In the genomic region with DNA sequence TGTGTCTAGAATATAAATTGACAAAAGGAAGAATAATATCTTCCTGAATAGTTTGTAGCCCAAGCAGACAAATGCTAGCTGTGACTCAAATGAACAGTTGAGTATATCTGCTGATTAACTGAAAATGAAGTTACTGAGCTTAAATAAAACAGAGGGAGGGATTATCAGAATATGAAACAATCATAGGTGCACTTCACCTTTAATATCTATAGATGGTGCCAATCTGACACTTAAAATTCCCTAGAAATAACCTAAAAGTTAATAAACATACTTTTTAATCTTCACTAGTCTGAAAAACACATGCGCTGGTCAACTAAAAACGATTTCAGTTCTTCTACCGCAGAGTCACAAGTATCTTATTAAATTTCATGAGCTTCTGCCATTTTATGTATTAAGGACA, we compare ENCODE assay signal across 31 cellular contexts.
DNase-seq lines count a peak whose midpoint lies in the region; ATAC-seq and TF ChIP-seq lines count a peak whose summit lies in the region.
"Had no signal": no experiment of that assay in that cellular context is flagged by ENCODE, and none has a peak within 500 bp of the region (broad histone marks: within the 10 kb centered on the region; RNA-seq: fewer than 3 reads in every experiment).

No MANE protein-coding gene starts in this region.

- H4K20me1 ChIP-seq in DND-41 (ENCODE audit: insufficient read depth, low read length) (no peaks in the 10 kb centered on the region), HCT116 (ENCODE audit: insufficient read depth) (no peaks in the 10 kb centered on the region), OCI-LY1 (ENCODE audit: insufficient read depth, low read length) (no peaks in the 10 kb centered on the region)
- H4K20me1 ChIP-seq: BLaER1 treated with 17β-estradiol and CSF1 and Interleukin-3, amounts not matched to agents 10 nM and 100 nM had no signal

- no TSS peak for BruUV-seq in HCT116 (replicated peaks; lab: Mats Ljungman, UMichigan)

- no peaks in the 10 kb centered on the region for H3K4me1 ChIP-seq in DND-41 (ENCODE audit: insufficient read depth, low read length)
- no peaks in the 10 kb centered on the region for H3K4me1 ChIP-seq in HCT116 (ENCODE audit: control insufficient read depth in 1 of 2, insufficient read depth in 2 of 2, low read length in 2 of 2)
- no peaks in the 10 kb centered on the region for H3K4me1 ChIP-seq in OCI-LY1 (ENCODE audit: insufficient read depth, low read length, severe bottlenecking)
- no peaks in the 10 kb centered on the region for H3K4me1 ChIP-seq in foreskin keratinocyte
- H3K4me1 ChIP-seq in prostate gland (replicated peaks), result no peaks in the 10 kb centered on the region
- H3K4me1 ChIP-seq: adrenal gland, body of pancreas had no signal

- no peak overlapping the region for H3K4me3 Mint-ChIP-seq in stimulated activated effector memory CD8-positive, alpha-beta T cell treated with anti-CD3 and anti-CD28 coated beads, Interleukin-12 subunit alpha, Interleukin-12 subunit beta, amount 100 ng/mL, for 72 hours
- H3K4me3 Mint-ChIP-seq: GM23338; natural killer cell treated with Interleukin-12 subunit alpha and Interleukin-12 subunit beta and Interleukin-15 and Interleukin-18, amount 100 ng/mL, for 72 hours; T-helper 17 cell had no signal

- intact Hi-C loops in HCT116 (cut with micrococcal nuclease), result no loop called here
- intact Hi-C loops in prostate gland (cut with DNase I), result no loop called here

- no peak overlapping the region for H3K9ac ChIP-seq in DND-41 (ENCODE audit: low read depth, low read length)
- no peak overlapping the region for H3K9ac ChIP-seq in HCT116 (ENCODE audit: low read length)
- no peak overlapping the region for H3K9ac ChIP-seq in OCI-LY1 (ENCODE audit: low read length)
- H3K9ac ChIP-seq: BLaER1 treated with 17β-estradiol and CSF1 and Interleukin-3, amounts not matched to agents 10 nM and 100 nM had no signal

- H3K27ac ChIP-seq in DND-41 (ENCODE audit: low read length) (no peak overlapping the region), HCT116 (ENCODE audit: low read depth, low read length) (no peak overlapping the region), OCI-LY1 (ENCODE audit: low read depth, low read length, poor library complexity, severe bottlenecking) (no peak overlapping the region), foreskin keratinocyte (no peak overlapping the region), prostate gland (no peak overlapping the region)
- H3K27ac ChIP-seq: adrenal gland; BLaER1 treated with 17β-estradiol and CSF1 and Interleukin-3, amounts not matched to agents 10 nM and 100 nM; body of pancreas had no signal

- H2AFZ ChIP-seq in DND-41 (ENCODE audit: low read depth, low read length) (no peak overlapping the region), HCT116 (ENCODE audit: low read depth, low read length, poor library complexity, severe bottlenecking) (peak overlapping the region; percentile 14), OCI-LY1 (ENCODE audit: low read length) (no peak overlapping the region)
- H2AFZ ChIP-seq: GM23338 had no signal

- TF ChIP-seq CTCF in DND-41 (IDR thresholded peaks at IDR 0.05; ENCODE audit: borderline replicate concordance, extremely low read depth, low read length, poor library complexity, severe bottlenecking), result peak; percentile 15
- peak in 1 of 3 experiments; percentile 40; a peak in 2 of 6 replicates for TF ChIP-seq CTCF in HCT116 (IDR thresholded peaks at IDR 0.05 in 2 of 3, conservative IDR thresholded peaks at IDR 0.05 in 1 of 3; ENCODE audit: borderline replicate concordance in 1 of 3, insufficient read depth in 1 of 3, low read depth in 2 of 3, low read length in 2 of 3)
- peak; percentile 17; the same call in 1 of the 2 replicates for TF ChIP-seq CTCF in OCI-LY1 (IDR thresholded peaks at IDR 0.05; ENCODE audit: low read length)
- TF ChIP-seq CTCF in foreskin keratinocyte (conservative IDR thresholded peaks at IDR 0.05), result peak; percentile 56
- TF ChIP-seq CTCF in prostate gland (IDR thresholded peaks at IDR 0.05), result no peak

- H3F3A ChIP-seq in OCI-LY1 (ENCODE audit: insufficient read depth, low read length), result no peaks in the 10 kb centered on the region

- H3K9me2 ChIP-seq in HCT116 (ENCODE audit: insufficient read depth) (no peaks in the 10 kb centered on the region), OCI-LY1 (ENCODE audit: low read depth, low read length) (no peaks in the 10 kb centered on the region)

- ATAC-seq in DND-41 (ENCODE audit: insufficient read depth, low read depth), result no peak
- ATAC-seq in HCT116, result 0 out of 2 replicates have a peak, but pooled peaks have one; percentile 36
- ATAC-seq in foreskin keratinocyte, result peak; percentile 50
- ATAC-seq in stimulated activated effector memory CD8-positive, alpha-beta T cell treated with anti-CD3 and anti-CD28 coated beads, Interleukin-12 subunit alpha, Interleukin-12 subunit beta, amount 100 ng/mL, for 72 hours, result no peak
- ATAC-seq in HG03439 (IDR thresholded peaks at IDR 0.05; ENCODE audit: unreplicated experiment), result no peak
- ATAC-seq: activated CD4-positive, CD25-positive, alpha-beta regulatory T cell treated with anti-CD3 and anti-CD28 coated beads, Interleukin-2, amount 50 U/mL, for 24 hours; body of pancreas; GM23338; K562; mucosa of descending colon; natural killer cell treated with Interleukin-12 subunit alpha and Interleukin-12 subunit beta and Interleukin-15 and Interleukin-18, amount 100 ng/mL, for 72 hours; T-helper 17 cell had no signal

- H3K4me1 Mint-ChIP-seq in stimulated activated effector memory CD8-positive, alpha-beta T cell treated with anti-CD3 and anti-CD28 coated beads, Interleukin-12 subunit alpha, Interleukin-12 subunit beta, amount 100 ng/mL, for 72 hours, result no peaks in the 10 kb centered on the region
- H3K4me1 Mint-ChIP-seq: GM23338, T-helper 17 cell had no signal

- DNase-seq in DND-41 (no peak), HCT116 (ENCODE audit: low read depth, low spot score) (no peak), foreskin keratinocyte (no peak), anterior cingulate cortex (lab: John Stamatoyannopoulos, UW) (no peak), prostate gland (ENCODE audit: low spot score) (no peak)
- DNase-seq in stimulated activated effector memory CD8-positive, alpha-beta T cell treated with anti-CD3 and anti-CD28 coated beads, Interleukin-12 subunit alpha, Interleukin-12 subunit beta, amount 100 ng/mL, for 72 hours (ENCODE audit: low spot score in 2 of 2), result no peak
- DNase-seq: activated CD4-positive, alpha-beta T cell treated with anti-CD3 and anti-CD28 coated beads, Interleukin-2, amount 50 U/mL, for 48 hours; activated CD8-positive, alpha-beta memory T cell treated with anti-CD3 and anti-CD28 coated beads, Interleukin-2, amount 50 U/mL, for 4 hours; activated naive CD4-positive, alpha-beta T cell treated with Interleukin-2 at 50 U/mL for 16 hours; adrenal gland; body of pancreas; DMS79; GF-D8; hippocampal formation; mucosa of descending colon; NCI-H1436; NCI-H2081 treated with DMSO at 0.1 percent for 48 hours; NCI-H226; retina; RPMI8226; stimulated activated naive CD4-positive, alpha-beta T cell treated with Interleukin-2 at 50 U/mL for 16 hours; T-helper 17 cell had no signal

- no peaks in the 10 kb centered on the region for H3K9me3 Mint-ChIP-seq in stimulated activated effector memory CD8-positive, alpha-beta T cell treated with anti-CD3 and anti-CD28 coated beads, Interleukin-12 subunit alpha, Interleukin-12 subunit beta, amount 100 ng/mL, for 72 hours
- H3K9me3 Mint-ChIP-seq: GM23338; natural killer cell treated with Interleukin-12 subunit alpha and Interleukin-12 subunit beta and Interleukin-15 and Interleukin-18, amount 100 ng/mL, for 72 hours had no signal

- TF ChIP-seq RAD21 in HCT116 (IDR thresholded peaks at IDR 0.05; ENCODE audit: low read depth), result peak; percentile 32; the same call in 1 of the 2 replicates

- H3K4me3 ChIP-seq in DND-41 (ENCODE audit: low read depth in 1 of 2, low read length in 2 of 2), result no peak overlapping the region
- H3K4me3 ChIP-seq in HCT116 (replicated peaks in 1 of 2; ENCODE audit: low read depth in 1 of 2, low read length in 2 of 2), result no peak overlapping the region
- no peak overlapping the region for H3K4me3 ChIP-seq in OCI-LY1 (ENCODE audit: low read depth, low read length, poor library complexity, severe bottlenecking)
- no peak overlapping the region for H3K4me3 ChIP-seq in prostate gland
- H3K4me3 ChIP-seq: adrenal gland; BLaER1 treated with 17β-estradiol and CSF1 and Interleukin-3, amounts not matched to agents 10 nM and 100 nM; body of pancreas; GM23338; K562; lung; mucosa of descending colon; smooth muscle cell had no signal

- H3K27ac Mint-ChIP-seq in stimulated activated effector memory CD8-positive, alpha-beta T cell treated with anti-CD3 and anti-CD28 coated beads, Interleukin-12 subunit alpha, Interleukin-12 subunit beta, amount 100 ng/mL, for 72 hours, result no peak overlapping the region
- H3K27ac Mint-ChIP-seq: GM23338; natural killer cell treated with Interleukin-12 subunit alpha and Interleukin-12 subunit beta and Interleukin-15 and Interleukin-18, amount 100 ng/mL, for 72 hours; T-helper 17 cell had no signal

- H3K4me2 ChIP-seq in DND-41 (ENCODE audit: insufficient read depth, low read length) (no peak overlapping the region), HCT116 (ENCODE audit: low read length) (no peak overlapping the region), OCI-LY1 (ENCODE audit: low read length) (no peak overlapping the region)
- H3K4me2 ChIP-seq: BLaER1 treated with 17β-estradiol and CSF1 and Interleukin-3, amounts not matched to agents 10 nM and 100 nM; GM23338; smooth muscle cell had no signal

- CTCF ChIA-PET in HCT116 (lab: Charles Lee), result interaction anchor here (0.6 to 1.5 kb wide), 9 partner anchors 17 to 1693 kb away, joined by 3 to 11 read pairs (median 3); no protein-coding TSS in a partner anchor

- POLR2A ChIA-PET in HCT116 (lab: Charles Lee), result no interaction called here

- RAD21 ChIA-PET in HCT116 (lab: Charles Lee; ENCODE audit: low non-redundant PET in 1 of 2, low total read pairs in 2 of 2, uncharacterized antibody in 2 of 2, unreplicated experiment in 2 of 2), result interaction anchor here in 1 of 2 experiments (0.5 kb wide), 1 partner anchor 1154 kb away, joined by 8 read pairs; no protein-coding TSS in a partner anchor

- H3K36me3 Mint-ChIP-seq in stimulated activated effector memory CD8-positive, alpha-beta T cell treated with anti-CD3 and anti-CD28 coated beads, Interleukin-12 subunit alpha, Interleukin-12 subunit beta, amount 100 ng/mL, for 72 hours, result no peaks in the 10 kb centered on the region
- H3K36me3 Mint-ChIP-seq: natural killer cell treated with Interleukin-12 subunit alpha and Interleukin-12 subunit beta and Interleukin-15 and Interleukin-18, amount 100 ng/mL, for 72 hours had no signal

- TF ChIP-seq POLR2A in HCT116 (IDR thresholded peaks at IDR 0.05; ENCODE audit: borderline replicate concordance, extremely low read depth, insufficient read depth, insufficient read length) (no peak), prostate gland (IDR thresholded peaks at IDR 0.05) (no peak)

- peaks cover 4% of the 10 kb centered on the region for H3K27me3 ChIP-seq in DND-41 (ENCODE audit: insufficient read depth, low read length, poor library complexity)
- no peaks in the 10 kb centered on the region for H3K27me3 ChIP-seq in HCT116 (ENCODE audit: insufficient read depth, low read length)
- no peaks in the 10 kb centered on the region for H3K27me3 ChIP-seq in OCI-LY1 (ENCODE audit: insufficient read depth, low read length)
- H3K27me3 ChIP-seq in foreskin keratinocyte, result no peaks in the 10 kb centered on the region
- H3K27me3 ChIP-seq in prostate gland (replicated peaks; ENCODE audit: insufficient read depth), result no peaks in the 10 kb centered on the region
- H3K27me3 ChIP-seq: adrenal gland; BLaER1 treated with 17β-estradiol and CSF1 and Interleukin-3, amounts not matched to agents 10 nM and 100 nM; body of pancreas had no signal

- H3K9me3 ChIP-seq in DND-41 (ENCODE audit: insufficient read depth, low read length, severe bottlenecking), result no peaks in the 10 kb centered on the region
- H3K9me3 ChIP-seq in HCT116 (ENCODE audit: control insufficient read depth in 1 of 2, insufficient read depth in 1 of 2, low read depth in 1 of 2, low read length in 2 of 2), result no peaks in the 10 kb centered on the region
- H3K9me3 ChIP-seq in OCI-LY1 (ENCODE audit: low read length), result no peaks in the 10 kb centered on the region
- no peaks in the 10 kb centered on the region for H3K9me3 ChIP-seq in prostate gland
- H3K9me3 ChIP-seq: adrenal gland, body of pancreas, mucosa of descending colon had no signal

- no peaks in the 10 kb centered on the region for H3K36me3 ChIP-seq in DND-41 (ENCODE audit: insufficient read depth, low read length)
- no peaks in the 10 kb centered on the region for H3K36me3 ChIP-seq in HCT116 (ENCODE audit: control insufficient read depth in 1 of 2, insufficient read depth in 2 of 2, low read length in 2 of 2)
- H3K36me3 ChIP-seq in OCI-LY1 (ENCODE audit: insufficient read depth, low read length), result no peaks in the 10 kb centered on the region
- H3K36me3 ChIP-seq in prostate gland, result no peaks in the 10 kb centered on the region
- H3K36me3 ChIP-seq: adrenal gland; BLaER1 treated with 17β-estradiol and CSF1 and Interleukin-3, amounts not matched to agents 10 nM and 100 nM had no signal

- H3K79me2 ChIP-seq in DND-41 (ENCODE audit: insufficient read depth, low read length) (no peaks in the 10 kb centered on the region), HCT116 (ENCODE audit: insufficient read depth, low read length) (no peaks in the 10 kb centered on the region), OCI-LY1 (ENCODE audit: insufficient read depth, low read length) (no peaks in the 10 kb centered on the region)

- WGBS in prostate gland, result 97% methylated on average over 3 of the region's 3 CpGs

Comparison
In these comparisons a context has a peak if more than half of its experiments do, and no peak if none do; other contexts are left out.
1. ATAC-seq: peak in HCT116 (single experiment) and foreskin keratinocyte (single experiment); none in DND-41 (single experiment), stimulated activated effector memory CD8-positive, alpha-beta T cell treated with anti-CD3 and anti-CD28 coated beads, Interleukin-12 subunit alpha, Interleukin-12 subunit beta, amount 100 ng/mL, for 72 hours (single experiment) and HG03439 (single experiment).
2. CTCF ChIP-seq: peak in DND-41 (single experiment), OCI-LY1 (single experiment) and foreskin keratinocyte (single experiment); none in prostate gland (0 of 4).